Comparison of ENCODE assay signal across 28 cellular contexts in genomic region chr9:20540169-20540863, GRCh38.
"Had no signal": no experiment of that assay in that cellular context is flagged by ENCODE, and none has a peak within 500 bp of the region (broad histone marks: within the 10 kb centered on the region; RNA-seq: fewer than 3 reads in every experiment).

No MANE protein-coding gene starts in this region.

- H3K36me3 ChIP-seq: neural progenitor cell, ovary, right lobe of liver, sigmoid colon, thoracic aorta, thyroid gland, transverse colon, upper lobe of right lung, uterus had no signal

- H3K27ac ChIP-seq: neural progenitor cell, ovary, parathyroid adenoma, psoas muscle, right lobe of liver, sigmoid colon, stomach, thoracic aorta, thyroid gland, transverse colon, upper lobe of right lung, uterus had no signal

- H3K9me3 ChIP-seq: right lobe of liver, thyroid gland, upper lobe of right lung had no signal

- H3K36me3 Mint-ChIP-seq: stimulated activated effector memory CD8-positive, alpha-beta T cell treated with anti-CD3 and anti-CD28 coated beads, Interleukin-12 subunit alpha, Interleukin-12 subunit beta, amount 100 ng/mL, for 72 hours had no signal

- H3K27ac Mint-ChIP-seq: natural killer cell treated with Interleukin-12 subunit alpha and Interleukin-12 subunit beta and Interleukin-15 and Interleukin-18, amount 100 ng/mL, for 72 hours; nephron progenitor cell; neural progenitor cell; progenitor cell of endocrine pancreas; stimulated activated effector memory CD8-positive, alpha-beta T cell treated with anti-CD3 and anti-CD28 coated beads, Interleukin-12 subunit alpha, Interleukin-12 subunit beta, amount 100 ng/mL, for 72 hours; stimulated activated naive B cell treated with anti-CD40 and anti-IgM and Interleukin-4, amounts not matched to agents 10 μg/mL and 1 μg/mL and 100 μg/mL, for 72 hours; stimulated activated naive CD8-positive, alpha-beta T cell treated with anti-CD3 and anti-CD28 coated beads, Interleukin-15, Interleukin-2, amounts not matched to agents 100 ng/mL and 50 ng/mL, for 24 hours; type B pancreatic cell had no signal

- H3K4me1 ChIP-seq: neural progenitor cell, parathyroid adenoma, psoas muscle, right lobe of liver, upper lobe of right lung had no signal

- H3K4me3 ChIP-seq: neural progenitor cell, ovary, psoas muscle, right lobe of liver, sigmoid colon, stomach, thoracic aorta, thyroid gland, transverse colon, upper lobe of right lung, uterus had no signal

- DNase-seq: naive thymus-derived CD4-positive, alpha-beta T cell; nephron progenitor cell; occipital lobe; ovary; psoas muscle; right cardiac atrium; right lobe of liver; sigmoid colon; small intestine; stimulated activated CD4-positive, alpha-beta T cell treated with anti-CD3 and anti-CD28 coated beads, Interleukin-15, amount 100 ng/mL, for 24 hours; stimulated activated CD4-positive, alpha-beta T cell treated with anti-CD3 and anti-CD28 coated beads, Interleukin-2, amount 100 ng/mL, for 24 hours; stimulated activated CD4-positive, alpha-beta T cell treated with anti-CD3 and anti-CD28 coated beads, Interleukin-2, amount 100 ng/mL, for 48 hours; stimulated activated CD4-positive, alpha-beta T cell treated with anti-CD3 and anti-CD28 coated beads, Interleukin-4, amount 100 ng/mL, for 24 hours; stimulated activated naive B cell treated with anti-CD40 and anti-IgM and Interleukin-4, amounts not matched to agents 10 μg/mL and 1 μg/mL and 100 μg/mL, for 72 hours; stimulated activated naive CD4-positive, alpha-beta T cell treated with Interleukin-2 at 50 U/mL for 16 hours; stomach; thyroid gland; transverse colon; upper lobe of right lung; uterus had no signal

- H3K27me3 ChIP-seq: neural progenitor cell, ovary, right lobe of liver, sigmoid colon, stomach, thyroid gland, transverse colon, upper lobe of right lung, uterus had no signal

- H3K4me3 Mint-ChIP-seq: natural killer cell treated with Interleukin-12 subunit alpha and Interleukin-12 subunit beta and Interleukin-15 and Interleukin-18, amount 100 ng/mL, for 72 hours; nephron progenitor cell; neural progenitor cell; stimulated activated effector memory CD8-positive, alpha-beta T cell treated with anti-CD3 and anti-CD28 coated beads, Interleukin-12 subunit alpha, Interleukin-12 subunit beta, amount 100 ng/mL, for 72 hours; stimulated activated naive B cell treated with anti-CD40 and anti-IgM and Interleukin-4, amounts not matched to agents 10 μg/mL and 1 μg/mL and 100 μg/mL, for 72 hours; stimulated activated naive CD8-positive, alpha-beta T cell treated with anti-CD3 and anti-CD28 coated beads, Interleukin-15, Interleukin-2, amounts not matched to agents 100 ng/mL and 50 ng/mL, for 24 hours; type B pancreatic cell had no signal

- H3K4me1 Mint-ChIP-seq: stimulated activated naive B cell treated with anti-CD40 and anti-IgM and Interleukin-4, amounts not matched to agents 10 μg/mL and 1 μg/mL and 100 μg/mL, for 72 hours had no signal

- H3K9ac ChIP-seq: neural progenitor cell, parathyroid adenoma had no signal

- H3K27me3 Mint-ChIP-seq: naive thymus-derived CD4-positive, alpha-beta T cell; natural killer cell treated with Interleukin-12 subunit alpha and Interleukin-12 subunit beta and Interleukin-15 and Interleukin-18, amount 100 ng/mL, for 72 hours; progenitor cell of endocrine pancreas; stimulated activated naive B cell treated with anti-CD40 and anti-IgM and Interleukin-4, amounts not matched to agents 10 μg/mL and 1 μg/mL and 100 μg/mL, for 72 hours; stimulated activated naive CD8-positive, alpha-beta T cell treated with anti-CD3 and anti-CD28 coated beads, Interleukin-15, Interleukin-2, amounts not matched to agents 100 ng/mL and 50 ng/mL, for 24 hours; type B pancreatic cell had no signal
